ENCODE assay signal across 10 cellular contexts in the genomic region with DNA sequence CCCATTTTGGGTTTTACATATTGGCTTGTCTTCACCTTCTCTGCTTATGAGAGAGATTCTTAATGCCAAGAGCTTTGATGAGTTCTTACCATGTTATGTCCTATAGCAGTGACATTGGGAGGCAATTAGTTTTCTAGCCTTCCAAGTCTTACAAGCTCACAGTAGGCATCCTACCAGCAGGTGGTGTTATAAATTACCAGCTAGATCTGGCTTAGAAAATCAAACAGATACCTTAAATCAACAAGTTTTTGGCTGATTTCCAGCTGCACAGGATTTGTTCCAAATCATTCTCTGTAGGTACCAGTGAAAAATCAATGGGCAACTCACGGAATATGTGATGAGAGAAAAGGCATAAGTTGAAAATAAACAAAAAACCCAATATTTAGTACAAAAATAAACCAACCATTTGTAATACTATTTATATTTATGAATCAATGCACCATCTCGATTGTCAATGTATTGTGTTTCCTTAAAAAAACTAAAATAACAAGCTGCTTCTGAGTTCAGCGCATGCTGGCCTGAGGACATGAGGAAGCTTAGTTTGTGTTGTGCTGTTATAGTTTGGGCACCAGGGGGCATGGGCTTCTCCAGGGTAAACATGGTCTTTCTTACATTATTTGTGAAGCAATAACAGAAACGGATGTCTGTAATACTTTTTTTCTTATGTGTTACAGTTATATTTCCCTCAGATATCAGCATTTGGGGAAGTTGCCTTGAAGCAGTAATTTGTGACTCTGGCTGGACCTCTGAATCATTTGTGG. TPM values are rescaled to one million over a fixed set of nuclear protein-coding genes. Genes with fewer than 3 reads are reported as not detected.
A peak's percentile ranks its signal among the peaks of the same experiment; 100 is the strongest.
DNase-seq lines count a peak whose midpoint lies in the region; ATAC-seq, FAIRE-seq and TF ChIP-seq lines count a peak whose summit lies in the region.
"Had no signal": no experiment of that assay in that cellular context is flagged by ENCODE, and none has a peak within 500 bp of the region (broad histone marks: within the 10 kb centered on the region; RNA-seq: fewer than 3 reads in every experiment).

No MANE protein-coding gene starts in this region.

- no peak for TF ChIP-seq POLR2A in sigmoid colon (IDR thresholded peaks at IDR 0.05)
- TF ChIP-seq POLR2A in GM12891 (IDR thresholded peaks at IDR 0.05; ENCODE audit: low read depth, low read length) = no peak
- no peak for TF ChIP-seq POLR2A in tibial nerve (IDR thresholded peaks at IDR 0.05)

- no peaks in the 10 kb centered on the region for H3K27me3 ChIP-seq in PC-9 (ENCODE audit: insufficient read depth, low read depth)
- H3K27me3 ChIP-seq in kidney epithelial cell (ENCODE audit: control insufficient read depth, insufficient read depth, low read length) = peaks cover 2% of the 10 kb centered on the region
- H3K27me3 ChIP-seq in sigmoid colon = no peaks in the 10 kb centered on the region
- H3K27me3 ChIP-seq in tibial nerve = no peaks in the 10 kb centered on the region

- H3K36me3 ChIP-seq in PC-9 (ENCODE audit: low read depth) (no peaks in the 10 kb centered on the region), kidney epithelial cell (ENCODE audit: control insufficient read depth, insufficient read depth, low read length) (no peaks in the 10 kb centered on the region), sigmoid colon (no peaks in the 10 kb centered on the region), tibial nerve (no peaks in the 10 kb centered on the region)

- H3K4me1 ChIP-seq in PC-9 (replicated peaks; ENCODE audit: insufficient read depth) (no peaks in the 10 kb centered on the region), sigmoid colon (no peaks in the 10 kb centered on the region), tibial nerve (no peaks in the 10 kb centered on the region)

- BruUV-seq in PC-9 (replicated peaks; lab: Mats Ljungman, UMichigan) = no TSS peak

- H3K4me2 ChIP-seq in PC-9 = no peak overlapping the region

- CTCF ChIA-PET in PC-9 (lab: Charles Lee) = no interaction called here

- WGBS in sigmoid colon, 2 donors = 52 to 62% methylated on average over 4 of the region's 4 CpGs
- 64 to 73% methylated on average over 4 of the region's 4 CpGs for WGBS in tibial nerve, 2 donors

- POLR2A ChIA-PET in PC-9 (lab: Charles Lee; ENCODE audit: unreplicated experiment) = no interaction called here

- TF ChIP-seq EP300 in sigmoid colon (IDR thresholded peaks at IDR 0.05) = no peak
- no peak for TF ChIP-seq EP300 in tibial nerve (IDR thresholded peaks at IDR 0.05)

- in situ Hi-C loops in GM13977 (cut with MboI; ENCODE audit: low pct_unique_long_range_greater_than_20kb, low sequenced_read_pairs, unreplicated experiment) = no loop called here

- TF ChIP-seq CTCF in GM13977 (IDR thresholded peaks at IDR 0.05; ENCODE audit: extremely low read depth, insufficient read depth, missing control alignments) (no peak), PC-9 (conservative IDR thresholded peaks at IDR 0.05) (peak; percentile 19; the same call in 1 of the 2 replicates), kidney epithelial cell (IDR thresholded peaks at IDR 0.05; ENCODE audit: insufficient read depth, low read length, poor library complexity, severe bottlenecking) (peak; percentile 22), sigmoid colon (IDR thresholded peaks at IDR 0.05) (no peak), tibial nerve (IDR thresholded peaks at IDR 0.05) (no peak)

- DNase-seq in GM13977 (ENCODE audit: low spot score) (peak; percentile 3), HuH-7 (ENCODE audit: low spot score) (peak; percentile 19), PC-9 (no peak), kidney epithelial cell (ENCODE audit: low read depth) (no peak), sigmoid colon (no peak), GM12891 (ENCODE audit: insufficient read length, low spot score) (no peak), tibial nerve (ENCODE audit: low spot score in 2 of 2) (no peak)
- DNase-seq: NCI-H226 had no signal

- H3F3A ChIP-seq in PC-9 (ENCODE audit: insufficient read depth, low read depth) = no peaks in the 10 kb centered on the region

- intact Hi-C loops in PC-9 (cut with micrococcal nuclease; ENCODE audit: unreplicated experiment) (no loop called here), sigmoid colon (cut with DNase I) (no loop called here)

- H3K4me3 ChIP-seq in PC-9 (no peak overlapping the region), kidney epithelial cell (ENCODE audit: low read depth, low read length) (no peak overlapping the region), sigmoid colon (no peak overlapping the region), tibial nerve (no peak overlapping the region)

- H4K20me1 ChIP-seq in PC-9 (ENCODE audit: insufficient read depth) = no peaks in the 10 kb centered on the region

- H3K79me2 ChIP-seq in PC-9 (ENCODE audit: low read depth) = no peaks in the 10 kb centered on the region

- H2AFZ ChIP-seq in PC-9 = no peak overlapping the region

- no peak for FAIRE-seq in GM12891 (lab: Jason Lieb, UNC)

- H3K27ac ChIP-seq in PC-9 (no peak overlapping the region), sigmoid colon (no peak overlapping the region), tibial nerve (no peak overlapping the region)

- no peaks in the 10 kb centered on the region; the same call in 1 of the 2 replicates for H3K9me2 ChIP-seq in PC-9 (ENCODE audit: insufficient read depth)

- no peak for ATAC-seq in GM21423 (IDR thresholded peaks at IDR 0.05; ENCODE audit: unreplicated experiment)
- ATAC-seq: activated T-helper 17 cell treated with anti-CD3 and anti-CD28 coated beads, Interleukin-2, amount 50 U/mL, for 72 hours had no signal

- H3K9me3 ChIP-seq in PC-9 (ENCODE audit: insufficient read depth, low read depth) = no peaks in the 10 kb centered on the region
- H3K9me3 ChIP-seq in sigmoid colon = no peaks in the 10 kb centered on the region
- no peaks in the 10 kb centered on the region for H3K9me3 ChIP-seq in tibial nerve

TF ChIP-seq in GM12891, 5 proteins besides CTCF, POLR2A, EP300 and RAD21:
- TF ChIP-seq POU2F2 (IDR thresholded peaks at IDR 0.05; ENCODE audit: low read depth, low read length) = no peak
- no peak for TF ChIP-seq POLR2AphosphoS5 (IDR thresholded peaks at IDR 0.05; ENCODE audit: low read depth, low read length)
- TF ChIP-seq TAF1 (IDR thresholded peaks at IDR 0.05; ENCODE audit: low read depth, low read length) = no peak
- TF ChIP-seq SPI1 (IDR thresholded peaks at IDR 0.05; ENCODE audit: low read depth, low read length) = no peak
- no peak for TF ChIP-seq PAX5 (IDR thresholded peaks at IDR 0.05; ENCODE audit: insufficient read depth, low read length, severe bottlenecking)

RNA-seq across cellular contexts. Expression of a gene that starts 34.1 kb away (rescaled TPM):
- total RNA-seq in PC-9 (2021) (not detected in 2 replicates), kidney epithelial cell (not detected in 2 replicates), sigmoid colon (1 to 10 TPM in 2 of 4 donors, not detected in 2; 1.1 to 1.7 TPM), tibial nerve (not detected)
- under 1 TPM in 1 of 3 donors, not detected in 2; 0.38 TPM for polyA plus RNA-seq in sigmoid colon
- polyA plus RNA-seq in GM12891 (2012; ENCODE audit: low read depth, missing spikeins) = not detected
- total RNA-seq: activated T-helper 17 cell treated with anti-CD3 and anti-CD28 coated beads, Interleukin-2, amount 50 U/mL, for 72 hours had no signal

Comparison
In these comparisons a context has a peak if more than half of its experiments do, and no peak if none do; other contexts are left out.
1. DNase-seq: peak in GM13977 (single experiment) and HuH-7 (single experiment); none in PC-9 (0 of 2), kidney epithelial cell (single experiment), sigmoid colon (single experiment), GM12891 (single experiment) and tibial nerve (0 of 2).
2. CTCF ChIP-seq: peak in PC-9 (single experiment) and kidney epithelial cell (single experiment); none in GM13977 (single experiment), sigmoid colon (0 of 4) and tibial nerve (0 of 5).